9 cellular contexts compared by ENCODE assay signal in the genomic region with DNA sequence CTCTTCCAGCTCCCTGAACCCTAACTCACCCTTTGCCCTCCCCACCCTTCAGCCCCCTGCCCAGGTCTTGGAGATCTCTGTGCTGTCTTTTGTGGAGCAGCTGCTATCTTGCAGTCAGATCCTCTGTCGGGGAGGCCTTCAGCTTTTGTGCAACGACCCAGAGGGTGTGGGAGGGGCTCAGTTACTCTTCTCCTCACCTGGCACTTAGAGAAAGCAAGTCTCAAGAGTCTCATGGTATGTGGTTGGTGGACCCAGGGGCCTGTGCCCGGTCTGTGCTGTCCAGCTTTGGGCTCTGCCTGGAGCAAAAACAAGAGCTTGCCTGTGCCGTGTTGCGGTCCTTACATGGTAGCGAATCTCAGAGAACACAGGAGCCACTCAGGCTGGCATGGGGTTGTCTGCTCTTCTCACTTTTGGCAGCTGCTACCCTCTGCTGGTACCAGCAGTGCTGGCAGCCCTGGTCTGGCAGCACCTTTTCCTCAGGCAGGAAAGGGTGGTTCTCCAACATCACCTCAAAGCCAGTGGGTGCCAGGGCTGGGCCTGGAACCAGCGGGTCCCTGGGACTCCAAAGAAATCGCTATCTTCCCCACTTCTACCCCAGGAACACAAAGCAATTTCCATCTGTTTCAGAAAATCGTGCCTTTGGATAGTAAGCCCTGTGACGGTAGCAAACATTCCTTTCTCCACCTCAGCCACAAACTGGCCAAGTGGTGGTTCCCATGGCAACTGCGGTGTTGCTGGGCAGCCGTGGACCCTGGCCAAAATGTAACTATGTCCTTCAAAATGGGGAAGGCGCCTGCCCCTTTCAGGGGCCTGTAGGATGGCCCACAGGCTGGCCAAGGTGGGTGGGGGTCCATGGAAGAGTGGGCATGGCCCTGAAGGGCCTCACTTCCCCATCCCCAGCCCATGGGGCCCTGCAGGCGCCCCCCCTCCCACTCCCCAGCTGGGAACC.
A peak's percentile ranks its signal among the peaks of the same experiment; 100 is the strongest.
DNase-seq lines count a peak whose midpoint lies in the region; ATAC-seq and TF ChIP-seq lines count a peak whose summit lies in the region.
"Had no signal": no experiment of that assay in that cellular context is flagged by ENCODE, and none has a peak within 500 bp of the region (broad histone marks: within the 10 kb centered on the region; RNA-seq: fewer than 3 reads in every experiment).

No MANE protein-coding gene starts in this region.

- H3K4me1 Mint-ChIP-seq in stimulated activated memory B cell treated with anti-CD40 and anti-IgM and Interleukin-4, amounts not matched to agents 10 μg/mL and 1 μg/mL and 100 μg/mL, for 72 hours, result peaks cover 10% of the 10 kb centered on the region

- H3K4me3 Mint-ChIP-seq in stimulated activated memory B cell treated with anti-CD40 and anti-IgM and Interleukin-4, amounts not matched to agents 10 μg/mL and 1 μg/mL and 100 μg/mL, for 72 hours, result no peak overlapping the region

- intact Hi-C loops in spleen (cut with DNase I; ENCODE audit: low total_unique reads) (no loop called here), vagina (cut with DNase I) (no loop called here)

- H3K36me3 ChIP-seq in spleen (peaks cover 0 to 40% (median 0%) of the 10 kb centered on the region in 6 donors), vagina (no peaks in the 10 kb centered on the region)

- H3K4me3 ChIP-seq in spleen (no peak overlapping the region), vagina (no peak overlapping the region)

- peaks cover 3% of the 10 kb centered on the region for H3K9me3 Mint-ChIP-seq in stimulated activated memory B cell treated with anti-CD40 and anti-IgM and Interleukin-4, amounts not matched to agents 10 μg/mL and 1 μg/mL and 100 μg/mL, for 72 hours

- peak; percentile 31 for ATAC-seq in stimulated activated memory B cell treated with anti-CD40 and anti-IgM and Interleukin-4, amounts not matched to agents 10 μg/mL and 1 μg/mL and 100 μg/mL, for 72 hours
- ATAC-seq in GM18519 (IDR thresholded peaks at IDR 0.05; ENCODE audit: low FRiP score, unreplicated experiment), result no peak

- H3K27me3 ChIP-seq in spleen (replicated peaks in 1 of 7) (no peaks in the 10 kb centered on the region), vagina (no peaks in the 10 kb centered on the region)

- H3K4me1 ChIP-seq in spleen (peaks cover 0 to 54% (median 20%) of the 10 kb centered on the region in 6 donors), vagina (peaks cover 42% of the 10 kb centered on the region)

- H3K27ac Mint-ChIP-seq in stimulated activated memory B cell treated with anti-CD40 and anti-IgM and Interleukin-4, amounts not matched to agents 10 μg/mL and 1 μg/mL and 100 μg/mL, for 72 hours, result no peak overlapping the region

- TF ChIP-seq POLR2A in spleen (IDR thresholded peaks at IDR 0.05), result no peak
- TF ChIP-seq POLR2A in vagina (IDR thresholded peaks at IDR 0.05), result no peak

- WGBS in spleen, 5 donors, result 63 to 79% (median 72%) methylated on average over 11 to 14 of the region's 14 CpGs

- peaks cover 0 to 19% (median 11%) of the 10 kb centered on the region in 8 donors for H3K9me3 ChIP-seq in spleen
- H3K9me3 ChIP-seq in vagina, result no peaks in the 10 kb centered on the region

- no peaks in the 10 kb centered on the region for H3K27me3 Mint-ChIP-seq in stimulated activated memory B cell treated with anti-CD40 and anti-IgM and Interleukin-4, amounts not matched to agents 10 μg/mL and 1 μg/mL and 100 μg/mL, for 72 hours

- no peak overlapping the region for H3K27ac ChIP-seq in spleen
- no peak overlapping the region for H3K27ac ChIP-seq in vagina
- H3K27ac ChIP-seq: KMS-11 had no signal

- TF ChIP-seq CTCF in spleen (IDR thresholded peaks at IDR 0.05 in 8 of 11, conservative IDR thresholded peaks at IDR 0.05 in 3 of 11), result peak in 4 of 11 experiments; percentile 15 to 47 (median 29)
- no peak for TF ChIP-seq CTCF in vagina (IDR thresholded peaks at IDR 0.05)

- no peaks in the 10 kb centered on the region for H3K36me3 Mint-ChIP-seq in stimulated activated memory B cell treated with anti-CD40 and anti-IgM and Interleukin-4, amounts not matched to agents 10 μg/mL and 1 μg/mL and 100 μg/mL, for 72 hours

- DNase-seq in GM03348 (ENCODE audit: low spot score) (peak; percentile 32), NCI-H748 (lab: John Stamatoyannopoulos, UW; ENCODE audit: unreplicated experiment) (peak; percentile 75), anterior cingulate cortex (lab: John Stamatoyannopoulos, UW) (peak in 45 of 58 donors; percentile 7 to 77 (median 38)), iris pigment epithelial cell (ENCODE audit: low read depth) (peak; percentile 88), spleen (no peak), vagina (ENCODE audit: extremely low spot score in 2 of 2) (no peak)

Comparison
In these comparisons a context has a peak if more than half of its experiments do, and no peak if none do; other contexts are left out.
1. DNase-seq: peak in GM03348 (single experiment), NCI-H748 (single experiment), anterior cingulate cortex (45 of 58) and iris pigment epithelial cell (single experiment); none in spleen (single experiment) and vagina (0 of 2).